In genomic region chr11:109553284-109553683, GRCh38 we compare ENCODE assay signal across 17 cellular contexts.
"Had no signal": no experiment of that assay in that cellular context is flagged by ENCODE, and none has a peak within 500 bp of the region (broad histone marks: within the 10 kb centered on the region; RNA-seq: fewer than 3 reads in every experiment).

No MANE protein-coding gene starts in this region.

- H3K27ac Mint-ChIP-seq: dendritic cell treated with granulocyte-macrophage colony-stimulating factor and Interleukin-4, amounts not matched to agents 40 ng/mL and 50 ng/mL, for 4 days; immature natural killer cell; naive thymus-derived CD4-positive, alpha-beta T cell; nephron progenitor cell; stimulated activated memory B cell treated with anti-CD40 and anti-IgM and Interleukin-4, amounts not matched to agents 10 μg/mL and 1 μg/mL and 100 μg/mL, for 72 hours; stimulated activated naive CD8-positive, alpha-beta T cell treated with anti-CD3 and anti-CD28 coated beads, Interleukin-15, Interleukin-2, amounts not matched to agents 100 ng/mL and 50 ng/mL, for 24 hours had no signal

- H3K4me3 Mint-ChIP-seq: dendritic cell treated with granulocyte-macrophage colony-stimulating factor and Interleukin-4, amounts not matched to agents 40 ng/mL and 50 ng/mL, for 4 days; immature natural killer cell; naive thymus-derived CD4-positive, alpha-beta T cell; nephron progenitor cell; stimulated activated memory B cell treated with anti-CD40 and anti-IgM and Interleukin-4, amounts not matched to agents 10 μg/mL and 1 μg/mL and 100 μg/mL, for 72 hours; stimulated activated naive CD8-positive, alpha-beta T cell treated with anti-CD3 and anti-CD28 coated beads, Interleukin-15, Interleukin-2, amounts not matched to agents 100 ng/mL and 50 ng/mL, for 24 hours had no signal

- H3K4me1 Mint-ChIP-seq: immature natural killer cell; naive thymus-derived CD4-positive, alpha-beta T cell; nephron progenitor cell; stimulated activated memory B cell treated with anti-CD40 and anti-IgM and Interleukin-4, amounts not matched to agents 10 μg/mL and 1 μg/mL and 100 μg/mL, for 72 hours had no signal

- H3K36me3 Mint-ChIP-seq: immature natural killer cell; naive thymus-derived CD4-positive, alpha-beta T cell; stimulated activated memory B cell treated with anti-CD40 and anti-IgM and Interleukin-4, amounts not matched to agents 10 μg/mL and 1 μg/mL and 100 μg/mL, for 72 hours had no signal

- DNase-seq: foreskin keratinocyte; immature natural killer cell; left ventricle myocardium inferior; naive thymus-derived CD4-positive, alpha-beta T cell; nephron progenitor cell; psoas muscle; spleen; stimulated activated CD4-positive, alpha-beta T cell treated with anti-CD3 and anti-CD28 coated beads, Interleukin-15, amount 100 ng/mL, for 24 hours; stimulated activated CD4-positive, alpha-beta T cell treated with anti-CD3 and anti-CD28 coated beads, Interleukin-1b, Interleukin-23, amount 100 ng/mL, for 48 hours; stimulated activated CD4-positive, alpha-beta T cell treated with anti-CD3 and anti-CD28 coated beads, Interleukin-4, amount 100 ng/mL, for 24 hours; tibial artery; upper lobe of left lung; uterus had no signal

- H3K9me3 Mint-ChIP-seq: dendritic cell treated with granulocyte-macrophage colony-stimulating factor and Interleukin-4, amounts not matched to agents 40 ng/mL and 50 ng/mL, for 4 days had no signal

- H3K27me3 Mint-ChIP-seq: dendritic cell treated with granulocyte-macrophage colony-stimulating factor and Interleukin-4, amounts not matched to agents 40 ng/mL and 50 ng/mL, for 4 days; naive thymus-derived CD4-positive, alpha-beta T cell; stimulated activated memory B cell treated with anti-CD40 and anti-IgM and Interleukin-4, amounts not matched to agents 10 μg/mL and 1 μg/mL and 100 μg/mL, for 72 hours; stimulated activated naive CD8-positive, alpha-beta T cell treated with anti-CD3 and anti-CD28 coated beads, Interleukin-15, Interleukin-2, amounts not matched to agents 100 ng/mL and 50 ng/mL, for 24 hours had no signal

- ATAC-seq: foreskin keratinocyte; naive thymus-derived CD4-positive, alpha-beta T cell; psoas muscle; sciatic nerve; stimulated activated memory B cell treated with anti-CD40 and anti-IgM and Interleukin-4, amounts not matched to agents 10 μg/mL and 1 μg/mL and 100 μg/mL, for 72 hours had no signal
